ENCODE assay signal across 2 cellular contexts in the genomic region with DNA sequence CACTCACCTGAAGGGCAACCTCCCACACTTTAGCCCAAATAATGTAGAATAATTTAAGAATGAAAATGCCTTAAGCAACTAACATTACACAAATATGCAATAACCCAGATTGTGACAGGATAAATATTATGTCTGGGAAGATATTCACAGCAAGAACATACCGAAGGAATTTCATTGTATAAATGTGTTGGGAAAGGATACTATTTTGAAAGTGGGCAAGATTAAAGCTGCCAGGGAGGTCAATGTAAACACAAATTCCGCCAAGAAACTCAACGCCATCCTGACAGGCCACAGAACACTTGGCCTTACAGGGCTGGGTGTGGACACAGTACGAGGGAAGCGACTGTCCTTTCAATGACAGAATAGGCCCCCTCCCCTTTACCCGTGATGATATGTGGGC.
TF ChIP-seq lines count a peak whose summit lies in the region.

No MANE protein-coding gene starts in this region.

TF ChIP-seq in IMR-90, 13 proteins besides CTCF, POLR2A, EP300 and RAD21:
- peak; percentile 51; the same call in 1 of the 2 replicates for TF ChIP-seq CEBPB (IDR thresholded peaks at IDR 0.05; ENCODE audit: low read depth, low read length)
- no peak for TF ChIP-seq SMC3 (IDR thresholded peaks at IDR 0.05; ENCODE audit: low read depth, low read length)

TF ChIP-seq in GM12878, 131 proteins besides CTCF, POLR2A, EP300 and RAD21:
- no peak for TF ChIP-seq FOS (IDR thresholded peaks at IDR 0.05; ENCODE audit: borderline replicate concordance, extremely low read depth, insufficient read length)
- TF ChIP-seq, protein P1, sequence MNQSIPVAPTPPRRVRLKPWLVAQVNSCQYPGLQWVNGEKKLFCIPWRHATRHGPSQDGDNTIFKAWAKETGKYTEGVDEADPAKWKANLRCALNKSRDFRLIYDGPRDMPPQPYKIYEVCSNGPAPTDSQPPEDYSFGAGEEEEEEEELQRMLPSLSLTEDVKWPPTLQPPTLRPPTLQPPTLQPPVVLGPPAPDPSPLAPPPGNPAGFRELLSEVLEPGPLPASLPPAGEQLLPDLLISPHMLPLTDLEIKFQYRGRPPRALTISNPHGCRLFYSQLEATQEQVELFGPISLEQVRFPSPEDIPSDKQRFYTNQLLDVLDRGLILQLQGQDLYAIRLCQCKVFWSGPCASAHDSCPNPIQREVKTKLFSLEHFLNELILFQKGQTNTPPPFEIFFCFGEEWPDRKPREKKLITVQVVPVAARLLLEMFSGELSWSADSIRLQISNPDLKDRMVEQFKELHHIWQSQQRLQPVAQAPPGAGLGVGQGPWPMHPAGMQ (IDR thresholded peaks at IDR 0.05; ENCODE audit: borderline replicate concordance) = no peak
- no peak for TF ChIP-seq NFYA (IDR thresholded peaks at IDR 0.05; ENCODE audit: borderline replicate concordance, low read depth, low read length)
- no peak for TF ChIP-seq HCFC1 (IDR thresholded peaks at IDR 0.05; ENCODE audit: low read length)
- TF ChIP-seq ETV6 (conservative IDR thresholded peaks at IDR 0.05 in 1 of 2, IDR thresholded peaks at IDR 0.05 in 1 of 2; ENCODE audit: borderline replicate concordance in 1 of 2, low read depth in 1 of 2) = no peak
- no peak for TF ChIP-seq POLR2AphosphoS2 (IDR thresholded peaks at IDR 0.05; ENCODE audit: low read depth, low read length)
- TF ChIP-seq KDM1A (IDR thresholded peaks at IDR 0.05; ENCODE audit: borderline replicate concordance) = no peak
- no peak for TF ChIP-seq BMI1 (IDR thresholded peaks at IDR 0.05; ENCODE audit: borderline replicate concordance)
- no peak for TF ChIP-seq PAX5 (IDR thresholded peaks at IDR 0.05; ENCODE audit: borderline replicate concordance, low read depth, low read length)
- no peak for TF ChIP-seq STAT1 (conservative IDR thresholded peaks at IDR 0.05)
- TF ChIP-seq NR2C1 (IDR thresholded peaks at IDR 0.05) = no peak
- TF ChIP-seq CREM (IDR thresholded peaks at IDR 0.05; ENCODE audit: low read depth) = no peak
TF ChIP-seq in GM12878: peak in this region for 0.
